Comparison of ENCODE assay signal across 1 cellular context in genomic region chr2:177964892-177965291, GRCh38.
TF ChIP-seq lines count a peak whose summit lies in the region.

No MANE protein-coding gene starts in this region.

TF ChIP-seq in GM23338, 12 proteins besides CTCF, POLR2A, EP300 and RAD21 (continued from another document):
- no peak for TF ChIP-seq REST (IDR thresholded peaks at IDR 0.05; ENCODE audit: unreplicated experiment)
